In genomic region chr2:25228848-25229674, GRCh38 we compare ENCODE assay signal across 8 cellular contexts.
DNase-seq lines count a peak whose midpoint lies in the region; ATAC-seq, FAIRE-seq and TF ChIP-seq lines count a peak whose summit lies in the region.

No MANE protein-coding gene starts in this region.

- H3K4me1 Mint-ChIP-seq in naive B cell, result peaks cover 7 to 26% (median 20%) of the 10 kb centered on the region in 3 donors

- intact Hi-C loops in esophagus squamous epithelium (cut with DNase I), result no loop called here

- DNase-seq in CD1c-positive myeloid dendritic cell (ENCODE audit: extremely low spot score) (peak; percentile 74), GM19238 (ENCODE audit: insufficient read length, low spot score) (peak; percentile 60), NCI-H2107 (lab: John Stamatoyannopoulos, UW) (peak; percentile 33), esophagus squamous epithelium (lab: John Stamatoyannopoulos, UW) (no peak), naive B cell (peak; percentile 50)

- WGBS in esophagus squamous epithelium, 2 donors, result 35 to 47% methylated on average over 7 to 10 of the region's 19 CpGs

- no peaks in the 10 kb centered on the region for H3K9me3 ChIP-seq in esophagus squamous epithelium

- peak overlapping the region in 2 of 8 donors; percentile 54 to 77 for H3K4me3 Mint-ChIP-seq in naive B cell

- FAIRE-seq in TTC549 (lab: Jason Lieb, UNC), result peak; percentile 38

- peaks cover 0 to 32% (median 1%) of the 10 kb centered on the region in 3 donors for H3K36me3 ChIP-seq in esophagus squamous epithelium

- H3K9me3 Mint-ChIP-seq in naive B cell, result no peaks in the 10 kb centered on the region

- H3K27me3 ChIP-seq in esophagus squamous epithelium, result no peaks in the 10 kb centered on the region

- H3K27ac ChIP-seq in esophagus squamous epithelium, result peak overlapping the region in 2 of 4 donors; percentile 49 to 69

- peak overlapping the region in 3 of 6 donors; percentile 14 to 88 (median 62) for H3K27ac Mint-ChIP-seq in naive B cell

- peak in 5 of 6 experiments; percentile 53 to 73 (median 62) for TF ChIP-seq CTCF in esophagus squamous epithelium (IDR thresholded peaks at IDR 0.05)

- H3K4me3 ChIP-seq in esophagus squamous epithelium, result no peak overlapping the region

- no peaks in the 10 kb centered on the region for H3K27me3 Mint-ChIP-seq in naive B cell

- no peak for TF ChIP-seq POLR2A in esophagus squamous epithelium (IDR thresholded peaks at IDR 0.05)

- peaks cover 0 to 18% (median 12%) of the 10 kb centered on the region in 3 donors for H3K4me1 ChIP-seq in esophagus squamous epithelium

- H3K36me3 Mint-ChIP-seq in naive B cell, result peaks cover 3 to 11% of the 10 kb centered on the region in 2 donors

- ATAC-seq in naive B cell (ENCODE audit: low read depth in 2 of 2), result peak; percentile 59 to 71
- ATAC-seq in GM21447 (IDR thresholded peaks at IDR 0.05; ENCODE audit: unreplicated experiment), result no peak
- ATAC-seq in GM19324 (IDR thresholded peaks at IDR 0.05; ENCODE audit: low FRiP score, unreplicated experiment), result no peak

Comparison
In these comparisons a context has a peak if more than half of its experiments do, and no peak if none do; other contexts are left out.
1. ATAC-seq: peak in naive B cell (2 of 2); none in GM21447 (single experiment) and GM19324 (single experiment).